ENCODE assay signal across 22 cellular contexts in the genomic region with DNA sequence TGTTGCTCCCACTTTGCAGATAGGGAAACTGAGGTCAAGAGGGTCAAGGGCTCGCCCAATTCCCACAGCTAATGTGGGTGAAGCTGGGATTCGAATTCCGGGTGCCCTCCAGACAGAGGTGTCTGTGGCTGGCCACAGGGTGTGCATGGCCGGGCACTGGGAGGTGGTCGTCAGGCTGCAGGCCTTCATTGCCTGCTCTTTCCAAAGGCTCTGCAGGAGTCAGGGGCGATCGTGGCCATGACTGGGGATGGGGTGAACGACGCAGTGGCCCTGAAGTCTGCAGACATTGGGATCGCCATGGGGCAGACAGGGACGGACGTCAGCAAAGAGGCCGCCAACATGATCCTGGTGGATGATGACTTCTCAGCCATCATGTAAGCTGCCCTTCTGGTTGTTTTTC. TPM values are rescaled to one million over a fixed set of nuclear protein-coding genes. Genes with fewer than 3 reads are reported as not detected.
DNase-seq lines count a peak whose midpoint lies in the region; ATAC-seq, FAIRE-seq and TF ChIP-seq lines count a peak whose summit lies in the region.
"Had no signal": no experiment of that assay in that cellular context is flagged by ENCODE, and none has a peak within 500 bp of the region (broad histone marks: within the 10 kb centered on the region; RNA-seq: fewer than 3 reads in every experiment).

No MANE protein-coding gene starts in this region.

- H3K4me3 Mint-ChIP-seq in H9, result no peak overlapping the region
- H3K4me3 Mint-ChIP-seq: CD4-positive, alpha-beta T cell; HFFc6 had no signal

- no peaks in the 10 kb centered on the region for H3K36me3 Mint-ChIP-seq in H9 (ENCODE audit: insufficient read depth in 1 of 3, low read depth in 3 of 3)

- intact Hi-C loops in HepG2 (cut with micrococcal nuclease; ENCODE audit: unreplicated experiment), result no loop called here
- intact Hi-C loops in sigmoid colon (cut with DNase I), result no loop called here
- intact Hi-C loops in A673 (cut with micrococcal nuclease; ENCODE audit: unreplicated experiment), result no loop called here

- in situ Hi-C loops in HepG2 (cut with HindIII; ENCODE audit: extremely low pct_ligation_motif_present, low pct_unique_long_range_greater_than_20kb) (no loop called here), GM13977 (cut with MboI; ENCODE audit: low pct_unique_long_range_greater_than_20kb, low sequenced_read_pairs, unreplicated experiment) (no loop called here)

- H2AFZ ChIP-seq in H9 (ENCODE audit: low read length), result no peak overlapping the region
- no peak overlapping the region for H2AFZ ChIP-seq in HepG2 (ENCODE audit: low read length)

- H3K23ac ChIP-seq in H9 (ENCODE audit: insufficient read length, low read depth, low read length), result no peak overlapping the region

- H3K4me2 ChIP-seq in H9 (ENCODE audit: insufficient read depth, insufficient read length, low read length) (no peak overlapping the region), HepG2 (ENCODE audit: low read depth, low read length) (no peak overlapping the region)
- H3K4me2 ChIP-seq: BLaER1 had no signal

- H3K4me1 Mint-ChIP-seq in H9, result peaks cover 0 to 2% of the 10 kb centered on the region in 2 experiments; a peak in 1 of 4 replicates

- H3K27ac Mint-ChIP-seq in H9, result no peak overlapping the region
- H3K27ac Mint-ChIP-seq: CD4-positive, alpha-beta T cell; HFFc6 had no signal

- no peaks in the 10 kb centered on the region for H4K20me1 ChIP-seq in H9 (ENCODE audit: control insufficient read depth, insufficient read depth, insufficient read length)
- H4K20me1 ChIP-seq in HepG2 (ENCODE audit: insufficient read depth, low read length), result no peaks in the 10 kb centered on the region
- H4K20me1 ChIP-seq: BLaER1 had no signal

- no peak overlapping the region for H2BK120ac ChIP-seq in H9 (ENCODE audit: low read depth, low read length, poor library complexity, severe bottlenecking)

- no peak overlapping the region for H3K14ac ChIP-seq in H9 (ENCODE audit: insufficient read depth, low read length)

- no peak overlapping the region for H3T11ph ChIP-seq in H9 (ENCODE audit: low read length)

- WGBS in H9 (ENCODE audit: extremely low coverage, insufficient read length, low lambda C conversion rate), result no CpG with 5 or more reads among the region's 13 CpGs
- 51% methylated on average over 13 of the region's 13 CpGs for WGBS in HepG2 (ENCODE audit: low lambda C conversion rate)
- WGBS in sigmoid colon, 2 donors, result 94 to 96% methylated on average over 13 of the region's 13 CpGs

- H2BK15ac ChIP-seq in H9 (ENCODE audit: low read depth, low read length), result no peak overlapping the region

- H2AK5ac ChIP-seq in H9 (ENCODE audit: insufficient read length, low read length), result no peak overlapping the region

- H4K5ac ChIP-seq in H9 (ENCODE audit: insufficient read length, low read depth, low read length), result no peak overlapping the region

- no peaks in the 10 kb centered on the region for H3K23me2 ChIP-seq in H9 (ENCODE audit: insufficient read length, low read depth, low read length, poor library complexity, severe bottlenecking)

- TF ChIP-seq EP300 in HepG2 (IDR thresholded peaks at IDR 0.05; ENCODE audit: low read depth in 2 of 2, low read length in 2 of 2), result no peak
- no peak for TF ChIP-seq EP300 in HepG2 (CRISPR knock-in tag; IDR thresholded peaks at IDR 0.05; ENCODE audit: borderline replicate concordance)
- TF ChIP-seq EP300 in sigmoid colon (IDR thresholded peaks at IDR 0.05), result no peak

- H3K18ac ChIP-seq in H9 (ENCODE audit: insufficient read length, low read depth, low read length), result no peak overlapping the region

- H3K4me3 ChIP-seq in Peyer's patch, result no peak overlapping the region
- no peak overlapping the region for H3K4me3 ChIP-seq in HepG2 (replicated peaks in 1 of 3; ENCODE audit: insufficient read depth in 1 of 3, low read depth in 2 of 3, low read length in 3 of 3)
- no peak overlapping the region for H3K4me3 ChIP-seq in sigmoid colon
- no peak overlapping the region for H3K4me3 ChIP-seq in A673 (ENCODE audit: low read depth, low read length, poor library complexity, severe bottlenecking)
- H3K4me3 ChIP-seq: BLaER1 had no signal

- no peak for TF ChIP-seq POLR2A in Peyer's patch (IDR thresholded peaks at IDR 0.05)
- TF ChIP-seq POLR2A in HepG2 (IDR thresholded peaks at IDR 0.05; ENCODE audit: insufficient read depth in 1 of 2, low read depth in 2 of 2, low read length in 2 of 2), result no peak
- no peak for TF ChIP-seq POLR2A in sigmoid colon (IDR thresholded peaks at IDR 0.05)

- H3K9me3 ChIP-seq in H9 (ENCODE audit: control insufficient read depth, low read depth, low read length) (no peaks in the 10 kb centered on the region), Peyer's patch (no peaks in the 10 kb centered on the region), HepG2 (ENCODE audit: low read length) (no peaks in the 10 kb centered on the region), sigmoid colon (no peaks in the 10 kb centered on the region), A673 (ENCODE audit: low read depth, low read length, poor library complexity, severe bottlenecking) (no peaks in the 10 kb centered on the region)

- no peaks in the 10 kb centered on the region for H3K27me3 Mint-ChIP-seq in H9 (ENCODE audit: low read depth)

- H3K9me3 Mint-ChIP-seq in H9, result no peaks in the 10 kb centered on the region; a peak in 1 of 5 replicates
- H3K9me3 Mint-ChIP-seq: CD4-positive, alpha-beta T cell had no signal

- H2BK12ac ChIP-seq in H9 (ENCODE audit: insufficient read length, low read depth, low read length), result no peak overlapping the region

- H3K9ac ChIP-seq in H9 (ENCODE audit: extremely low read depth, insufficient read length, low read length) (no peak overlapping the region), HepG2 (ENCODE audit: insufficient read depth, low read depth, low read length) (no peak overlapping the region)
- H3K9ac ChIP-seq: BLaER1 had no signal

- no peak overlapping the region for H3K27ac ChIP-seq in H9 (ENCODE audit: insufficient read length, low read depth, low read length)
- H3K27ac ChIP-seq in Peyer's patch, result no peak overlapping the region
- H3K27ac ChIP-seq in HepG2 (ENCODE audit: extremely low read length, insufficient read depth, low read length), result no peak overlapping the region
- no peak overlapping the region for H3K27ac ChIP-seq in sigmoid colon
- no peak overlapping the region for H3K27ac ChIP-seq in A673 (ENCODE audit: low read depth, low read length, poor library complexity, severe bottlenecking)
- H3K27ac ChIP-seq: BLaER1 had no signal

- TF ChIP-seq CTCF in H9 (conservative IDR thresholded peaks at IDR 0.05), result no peak
- TF ChIP-seq CTCF in Peyer's patch (IDR thresholded peaks at IDR 0.05), result no peak
- no peak for TF ChIP-seq CTCF in HepG2 (CRISPR knock-in tag; IDR thresholded peaks at IDR 0.05)
- no peak for TF ChIP-seq CTCF in sigmoid colon (IDR thresholded peaks at IDR 0.05)
- no peak for TF ChIP-seq CTCF in GM13977 (IDR thresholded peaks at IDR 0.05; ENCODE audit: extremely low read depth, insufficient read depth, missing control alignments)
- no peak for TF ChIP-seq CTCF in A673 (conservative IDR thresholded peaks at IDR 0.05; ENCODE audit: low read depth, low read length)

- H3K4ac ChIP-seq in H9 (ENCODE audit: low read depth, low read length), result no peak overlapping the region

- no peak for FAIRE-seq in HepG2 (lab: Jason Lieb, UNC)
- FAIRE-seq: H54 had no signal

- no peak for ATAC-seq in HepG2
- ATAC-seq: Panc1 had no signal

- no peaks in the 10 kb centered on the region for H3K79me2 ChIP-seq in H9 (ENCODE audit: insufficient read depth, low read length)
- H3K79me2 ChIP-seq in HepG2 (ENCODE audit: insufficient read depth, low read length), result no peaks in the 10 kb centered on the region

- POLR2A ChIA-PET in HepG2 (lab: Yijun Ruan, JAX) (no interaction called here), A673 (lab: Charles Lee; ENCODE audit: low non-redundant PET) (no interaction called here)

- no peak overlapping the region for H4K8ac ChIP-seq in H9 (replicated peaks; ENCODE audit: insufficient read length, low read depth, low read length)

- H2BK20ac ChIP-seq in H9 (ENCODE audit: low read depth, low read length, poor library complexity, severe bottlenecking), result no peak overlapping the region

- BruUV-seq in HepG2 (replicated peaks; lab: Mats Ljungman, UMichigan), result no TSS peak
- BruUV-seq in A673 (replicated peaks; lab: Mats Ljungman, UMichigan), result no TSS peak

- DNase-seq in H9 (peak; percentile 19), Peyer's patch (peak in 2 of 3 donors; percentile 29 to 37), HepG2 (ENCODE audit: low spot score) (no peak), sigmoid colon (peak; percentile 15), GM13977 (ENCODE audit: low spot score) (no peak), HCEC 1CT (no peak), A673 (ENCODE audit: low spot score) (no peak)
- DNase-seq: ACHN; CD4-positive, alpha-beta T cell; COR-L47; DMS79; HFFc6; IMR-90; NCI-H1105; NCI-H2029 treated with DMSO at 0.1 percent for 48 hours; NCI-H2171; NCI-H345; NCI-H524; NCI-H82 had no signal

- no peaks in the 10 kb centered on the region for H3K79me1 ChIP-seq in H9 (ENCODE audit: insufficient read depth, low read depth, low read length, poor library complexity, severe bottlenecking)

- no peaks in the 10 kb centered on the region for H3K4me1 ChIP-seq in H9 (ENCODE audit: insufficient read depth, low read length)
- no peaks in the 10 kb centered on the region for H3K4me1 ChIP-seq in Peyer's patch
- no peaks in the 10 kb centered on the region for H3K4me1 ChIP-seq in HepG2 (ENCODE audit: insufficient read depth, low read length)
- no peaks in the 10 kb centered on the region for H3K4me1 ChIP-seq in sigmoid colon
- H3K4me1 ChIP-seq in A673 (ENCODE audit: insufficient read depth, low read length, poor library complexity, severe bottlenecking), result no peaks in the 10 kb centered on the region

- H2BK5ac ChIP-seq in H9 (ENCODE audit: insufficient read length, low read length), result no peak overlapping the region

- TF ChIP-seq RAD21 in HepG2 (CRISPR knock-in tag; IDR thresholded peaks at IDR 0.05), result no peak

- CTCF ChIA-PET in HepG2 (lab: Yijun Ruan, JAX; ENCODE audit: low intra/inter-chr PET ratio, low total read pairs), result no interaction called here
- CTCF ChIA-PET in A673 (lab: Charles Lee), result no interaction called here

- H3K56ac ChIP-seq in H9 (ENCODE audit: insufficient read length, low read depth, low read length), result no peak overlapping the region

- no peak overlapping the region for H4K91ac ChIP-seq in H9 (ENCODE audit: insufficient read length, low read depth, low read length)

- H3K27me3 ChIP-seq in H9 (ENCODE audit: insufficient read depth, low read length) (no peaks in the 10 kb centered on the region), Peyer's patch (no peaks in the 10 kb centered on the region), HepG2 (ENCODE audit: control insufficient read depth in 1 of 2, insufficient read depth in 2 of 2, low read length in 2 of 2) (peaks cover 1 to 5% of the 10 kb centered on the region in 2 experiments; a peak in 3 of 5 replicates), sigmoid colon (peaks cover 0 to 24% (median 0%) of the 10 kb centered on the region in 3 donors), A673 (replicated peaks; ENCODE audit: insufficient read depth, low read depth, low read length, poor library complexity) (no peaks in the 10 kb centered on the region)
- H3K27me3 ChIP-seq: BLaER1 had no signal

- H3K36me3 ChIP-seq in Peyer's patch, result no peaks in the 10 kb centered on the region
- no peaks in the 10 kb centered on the region for H3K36me3 ChIP-seq in HepG2 (replicated peaks in 1 of 2; ENCODE audit: control insufficient read depth in 1 of 2, insufficient read depth in 2 of 2, low read length in 2 of 2)
- H3K36me3 ChIP-seq in sigmoid colon, result no peaks in the 10 kb centered on the region
- H3K36me3 ChIP-seq in A673 (ENCODE audit: insufficient read depth, low read length, poor library complexity, severe bottlenecking), result no peaks in the 10 kb centered on the region
- H3K36me3 ChIP-seq: BLaER1 had no signal

RNA-seq across cellular contexts. Expression of gene MEAK7, which starts 49.8 kb away (rescaled TPM):
- total RNA-seq in H9 (2021) (17.9 and 21.5 TPM in 2 replicates), Peyer's patch (10 to 100 TPM in 3 of 4 donors, 1 to 10 TPM in 1; 7.4 to 54.3 (median 47.0) TPM), HepG2 (2016; rRNA removed; fragmentation: Illumina TruSeq; extraction: Trizol) (14.7 and 17.4 TPM in 2 replicates), sigmoid colon (10 to 100 TPM; 10.0 to 13.7 (median 12.1) TPM), A673 (2021) (11.6 and 12.4 TPM in 2 replicates)
- 1.0 and 1.5 TPM in 2 replicates for total RNA-seq in HepG2 (2016; cell fraction: cytosol; rRNA removed; fragmentation: Illumina TruSeq; extraction: Trizol; ENCODE audit: low read depth)
- 14.3 and 19.5 TPM in 2 replicates for total RNA-seq in HepG2 (2016; cell fraction: insoluble cytoplasmic fraction; rRNA removed; fragmentation: Illumina TruSeq; extraction: Trizol)
- total RNA-seq in HepG2 (2016; cell fraction: membrane; rRNA removed; fragmentation: Illumina TruSeq; extraction: Trizol), result 3.8 and 4.1 TPM in 2 replicates
- total RNA-seq in HepG2 (2016; cell fraction: nucleus; rRNA removed; fragmentation: Illumina TruSeq; extraction: Trizol), result 13.9 and 16.3 TPM in 2 replicates
- polyA plus RNA-seq in HepG2 (2011; rRNA removed) (11.8 and 12.0 TPM in 2 replicates), sigmoid colon (10 to 100 TPM in 1 of 3 donors, 1 to 10 TPM in 2; 4.2 to 12.2 (median 8.6) TPM)
- 10.9 and 11.8 TPM in 2 replicates for polyA plus RNA-seq in HepG2 (2011; cell fraction: cytosol; rRNA removed)
- 13.6 and 14.0 TPM in 2 replicates for polyA plus RNA-seq in HepG2 (2011; cell fraction: nucleus; rRNA removed)
- polyA plus RNA-seq in HepG2 (2012), result 6.9 and 8.1 TPM in 2 replicates
- polyA plus RNA-seq in HepG2 (2016; cell fraction: cytosol; fragmentation: Illumina TruSeq; extraction: Trizol; ENCODE audit: low read depth), result 0.46 and 0.59 TPM in 2 replicates
- polyA plus RNA-seq in HepG2 (2016; cell fraction: insoluble cytoplasmic fraction; fragmentation: Illumina TruSeq; extraction: Trizol; ENCODE audit: low read depth), result 10.6 and 11.4 TPM in 2 replicates
- polyA plus RNA-seq in HepG2 (2016; cell fraction: membrane; fragmentation: Illumina TruSeq; extraction: Trizol; ENCODE audit: low read depth), result 1.5 and 1.9 TPM in 2 replicates
- polyA plus RNA-seq in HepG2 (2016; cell fraction: nucleus; fragmentation: Illumina TruSeq; extraction: Trizol; ENCODE audit: insufficient read depth, low read depth), result 9.0 and 10.6 TPM in 2 replicates
- 20.4 and 30.6 TPM in 2 replicates for polyA minus RNA-seq in HepG2 (2011; rRNA and poly(A)+ RNA removed; ENCODE audit: low replicate concordance)
- polyA minus RNA-seq in HepG2 (2011; cell fraction: cytosol; rRNA and poly(A)+ RNA removed), result 7.9 and 10.9 TPM in 2 replicates
- polyA minus RNA-seq in HepG2 (2011; cell fraction: nucleus; rRNA and poly(A)+ RNA removed), result 17.6 and 19.1 TPM in 2 replicates

Comparison
In these comparisons a context has a peak if more than half of its experiments do, and no peak if none do; other contexts are left out.
1. DNase-seq: peak in H9 (single experiment), Peyer's patch (2 of 3) and sigmoid colon (single experiment); none in HepG2 (single experiment), GM13977 (single experiment), HCEC 1CT (single experiment) and A673 (single experiment).